15 cellular contexts compared by ENCODE assay signal in the genomic region with DNA sequence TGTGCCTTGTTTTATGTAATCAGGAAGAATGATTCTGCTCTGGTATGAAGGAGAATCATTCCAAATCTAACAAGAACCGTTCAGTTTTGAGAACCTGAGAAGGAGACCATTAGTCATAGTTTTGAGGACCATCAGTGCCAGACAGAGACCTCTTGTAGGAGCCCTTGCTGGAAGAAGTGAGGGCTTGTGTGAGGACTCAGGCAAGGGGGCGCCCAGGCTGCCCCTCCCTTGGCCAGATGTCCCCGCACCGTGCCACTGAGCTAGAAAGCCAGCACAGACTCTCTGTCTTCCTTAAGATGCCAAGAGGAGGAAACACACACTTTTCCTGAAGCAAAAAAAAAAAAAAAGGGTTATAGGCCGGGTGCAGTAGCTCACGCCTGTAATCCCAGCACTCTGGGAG. TPM values are rescaled to one million over a fixed set of nuclear protein-coding genes. Genes with fewer than 3 reads are reported as not detected.
DNase-seq lines count a peak whose midpoint lies in the region; ATAC-seq lines count a peak whose summit lies in the region.
"Had no signal": no experiment of that assay in that cellular context is flagged by ENCODE, and none has a peak within 500 bp of the region (broad histone marks: within the 10 kb centered on the region; RNA-seq: fewer than 3 reads in every experiment).

No MANE protein-coding gene starts in this region.

- peaks cover 22% of the 10 kb centered on the region for H3K4me1 ChIP-seq in iPS-20b (ENCODE audit: insufficient read depth, low read length)

- H3K9ac ChIP-seq in iPS-20b (ENCODE audit: low read depth, low read length): no peak overlapping the region

- H3K36me3 ChIP-seq in iPS-20b (ENCODE audit: insufficient read depth, low read depth, low read length): no peaks in the 10 kb centered on the region

- peak; percentile 19 for DNase-seq in GM03348 (ENCODE audit: low spot score)
- peak; percentile 21 for DNase-seq in RPMI7951 (ENCODE audit: low read depth)
- DNase-seq in stimulated activated naive B cell treated with anti-CD40 and anti-IgM and Interleukin-4, amounts not matched to agents 10 μg/mL and 1 μg/mL and 100 μg/mL, for 72 hours: no peak
- no peak for DNase-seq in kidney glomerular epithelial cell (lab: John Stamatoyannopoulos, UW)
- no peak for DNase-seq in SKM-1 treated with dmso at 0.1 percent for 144 hours (lab: John Stamatoyannopoulos, UW; ENCODE audit: unreplicated experiment)
- DNase-seq in epidermal melanocyte (ENCODE audit: insufficient read length, low spot score): no peak
- DNase-seq: activated CD4-positive, CD25-positive, alpha-beta regulatory T cell; activated CD8-positive, alpha-beta memory T cell treated with anti-CD3 and anti-CD28 coated beads, Interleukin-2, amount 50 U/mL, for 48 hours; activated naive CD4-positive, alpha-beta T cell treated with anti-CD3 and anti-CD28 coated beads, Interleukin-2, amount 50 U/mL, for 16 hours; effector CD8-positive, alpha-beta T cell; hippocampal formation; NCI-H1930; NCI-H774 had no signal

- no peak overlapping the region for H3K4me3 Mint-ChIP-seq in stimulated activated naive B cell treated with anti-CD40 and anti-IgM and Interleukin-4, amounts not matched to agents 10 μg/mL and 1 μg/mL and 100 μg/mL, for 72 hours
- H3K4me3 Mint-ChIP-seq: CD14-positive monocyte had no signal

- H3K27ac Mint-ChIP-seq in stimulated activated naive B cell treated with anti-CD40 and anti-IgM and Interleukin-4, amounts not matched to agents 10 μg/mL and 1 μg/mL and 100 μg/mL, for 72 hours: peak overlapping the region; percentile 53

- H3K9me3 Mint-ChIP-seq in stimulated activated naive B cell treated with anti-CD40 and anti-IgM and Interleukin-4, amounts not matched to agents 10 μg/mL and 1 μg/mL and 100 μg/mL, for 72 hours: no peaks in the 10 kb centered on the region

- no peak overlapping the region for H3K4me3 ChIP-seq in iPS-20b (ENCODE audit: low read length)

- H3K36me3 Mint-ChIP-seq in stimulated activated naive B cell treated with anti-CD40 and anti-IgM and Interleukin-4, amounts not matched to agents 10 μg/mL and 1 μg/mL and 100 μg/mL, for 72 hours: no peaks in the 10 kb centered on the region
- H3K36me3 Mint-ChIP-seq: CD14-positive monocyte had no signal

- no peak for ATAC-seq in stimulated activated naive B cell treated with anti-CD40 and anti-IgM and Interleukin-4, amounts not matched to agents 10 μg/mL and 1 μg/mL and 100 μg/mL, for 72 hours (replicated peaks)

- peaks cover 9 to 24% of the 10 kb centered on the region in 2 donors for H3K4me1 Mint-ChIP-seq in stimulated activated naive B cell treated with anti-CD40 and anti-IgM and Interleukin-4, amounts not matched to agents 10 μg/mL and 1 μg/mL and 100 μg/mL, for 72 hours

- H3K9me3 ChIP-seq in iPS-20b (ENCODE audit: insufficient read depth, low read depth, low read length): no peaks in the 10 kb centered on the region

- H3K27me3 Mint-ChIP-seq in stimulated activated naive B cell treated with anti-CD40 and anti-IgM and Interleukin-4, amounts not matched to agents 10 μg/mL and 1 μg/mL and 100 μg/mL, for 72 hours: no peaks in the 10 kb centered on the region

- H3K27ac ChIP-seq in iPS-20b (ENCODE audit: low read length): peak overlapping the region; percentile 52

- H3K27me3 ChIP-seq in iPS-20b (ENCODE audit: insufficient read depth, low read length): no peaks in the 10 kb centered on the region

RNA-seq across cellular contexts. Expression of gene SLC39A10, which starts 55.7 kb away (rescaled TPM):
- total RNA-seq in RPMI7951 (2014; rRNA removed; shearing (Covaris generic)): 37.8 and 44.2 TPM in 2 replicates

Comparison
In these comparisons a context has a peak if more than half of its experiments do, and no peak if none do; other contexts are left out.
1. DNase-seq: peak in GM03348 (single experiment) and RPMI7951 (single experiment); none in stimulated activated naive B cell treated with anti-CD40 and anti-IgM and Interleukin-4, amounts not matched to agents 10 μg/mL and 1 μg/mL and 100 μg/mL, for 72 hours (single experiment), kidney glomerular epithelial cell (single experiment), SKM-1 treated with dmso at 0.1 percent for 144 hours (single experiment) and epidermal melanocyte (single experiment).